In the genomic region with DNA sequence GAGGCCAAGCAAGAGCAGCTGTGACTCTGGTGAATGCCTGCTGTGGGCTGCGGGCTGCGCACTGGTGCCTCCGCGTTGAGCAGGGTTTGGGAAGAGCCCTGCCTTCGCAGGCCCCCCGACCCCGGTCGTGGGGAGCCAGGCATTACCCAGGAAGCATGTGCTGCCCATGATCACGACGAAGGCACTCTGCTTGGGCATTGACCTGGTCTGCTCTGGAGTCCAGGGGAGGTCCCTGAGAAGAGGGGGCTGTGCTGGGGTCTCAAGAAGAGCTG, we compare ENCODE assay signal across 16 cellular contexts. TPM values are rescaled to one million over a fixed set of nuclear protein-coding genes. Genes with fewer than 3 reads are reported as not detected.
DNase-seq lines count a peak whose midpoint lies in the region; ATAC-seq and TF ChIP-seq lines count a peak whose summit lies in the region.
"Had no signal": no experiment of that assay in that cellular context is flagged by ENCODE, and none has a peak within 500 bp of the region (broad histone marks: within the 10 kb centered on the region; RNA-seq: fewer than 3 reads in every experiment).

No MANE protein-coding gene starts in this region.

- ATAC-seq in activated CD4-positive, alpha-beta T cell treated with anti-CD3 and anti-CD28 coated beads for 36 hours: no peak
- ATAC-seq in CD4-positive, CD25-positive, alpha-beta regulatory T cell (ENCODE audit: low read depth in 2 of 2): no peak
- ATAC-seq in naive thymus-derived CD8-positive, alpha-beta T cell: no peak
- ATAC-seq: lower lobe of right lung had no signal

- no peaks in the 10 kb centered on the region for H3K27me3 ChIP-seq in CD4-positive, CD25-positive, alpha-beta regulatory T cell (ENCODE audit: control insufficient read depth, insufficient read depth, low read length)
- H3K27me3 ChIP-seq in ascending aorta: no peaks in the 10 kb centered on the region

- CTCF ChIA-PET in activated CD4-positive, alpha-beta T cell treated with anti-CD3 and anti-CD28 coated beads for 36 hours (lab: Charles Lee): interaction anchor here (1.5 to 1.9 kb wide), 2 partner anchors 9 to 12 kb away, joined by 3 to 8 read pairs; no protein-coding TSS in a partner anchor

- no peaks in the 10 kb centered on the region for H3K9me3 Mint-ChIP-seq in activated CD4-positive, alpha-beta T cell treated with anti-CD3 and anti-CD28 coated beads for 36 hours (ENCODE audit: low read depth)
- H3K9me3 Mint-ChIP-seq in CD4-positive, CD25-positive, alpha-beta regulatory T cell: no peaks in the 10 kb centered on the region
- H3K9me3 Mint-ChIP-seq in activated T-helper 2 cell treated with anti-CD3 and anti-CD28 coated beads, Interferon-gamma antibody, Interleukin-2, Interleukin-4, amounts not matched to agents 10 μg/mL and 5 μg/mL and 100 μg/mL, durations not matched to agents 14 hours and 24 hours and 36 hours: no peaks in the 10 kb centered on the region
- no peaks in the 10 kb centered on the region for H3K9me3 Mint-ChIP-seq in naive thymus-derived CD8-positive, alpha-beta T cell
- H3K9me3 Mint-ChIP-seq: CD14-positive monocyte, nephron progenitor cell had no signal

- POLR2A ChIA-PET in activated CD4-positive, alpha-beta T cell treated with anti-CD3 and anti-CD28 coated beads for 36 hours (lab: Charles Lee): interaction anchor here (0.6 kb wide), 1 partner anchor 9 kb away, joined by 3 read pairs; no protein-coding TSS in a partner anchor
- POLR2A ChIA-PET in naive thymus-derived CD8-positive, alpha-beta T cell (lab: Charles Lee): no interaction called here

- TF ChIP-seq CTCF in ascending aorta (IDR thresholded peaks at IDR 0.05): no peak

- peaks cover 5% of the 10 kb centered on the region for H3K36me3 ChIP-seq in CD4-positive, CD25-positive, alpha-beta regulatory T cell (ENCODE audit: control insufficient read depth, insufficient read depth, low read length)
- H3K36me3 ChIP-seq in ascending aorta: no peaks in the 10 kb centered on the region
- H3K36me3 ChIP-seq: lower lobe of right lung, thoracic aorta had no signal

- H3K4me1 ChIP-seq in CD4-positive, CD25-positive, alpha-beta regulatory T cell (ENCODE audit: control insufficient read depth, insufficient read depth, low read length, poor library complexity, severe bottlenecking): peaks cover 94% of the 10 kb centered on the region
- H3K4me1 ChIP-seq in ascending aorta: peaks cover 12 to 58% of the 10 kb centered on the region in 2 donors

- H3K4me3 ChIP-seq in CD4-positive, CD25-positive, alpha-beta regulatory T cell (ENCODE audit: low read depth, low read length): no peak overlapping the region
- no peak overlapping the region for H3K4me3 ChIP-seq in ascending aorta
- H3K4me3 ChIP-seq: lower lobe of right lung, thoracic aorta had no signal

- H3K4me1 Mint-ChIP-seq in activated CD4-positive, alpha-beta T cell treated with anti-CD3 and anti-CD28 coated beads for 36 hours: peaks cover 92% of the 10 kb centered on the region
- peaks cover 23 to 98% (median 64%) of the 10 kb centered on the region in 4 donors for H3K4me1 Mint-ChIP-seq in CD4-positive, CD25-positive, alpha-beta regulatory T cell
- peaks cover 48% of the 10 kb centered on the region for H3K4me1 Mint-ChIP-seq in activated T-helper 2 cell treated with anti-CD3 and anti-CD28 coated beads, Interferon-gamma antibody, Interleukin-2, Interleukin-4, amounts not matched to agents 10 μg/mL and 5 μg/mL and 100 μg/mL, durations not matched to agents 14 hours and 24 hours and 36 hours (ENCODE audit: low read depth)
- peaks cover 42 to 97% (median 90%) of the 10 kb centered on the region in 4 donors for H3K4me1 Mint-ChIP-seq in naive thymus-derived CD8-positive, alpha-beta T cell

- H3K9me3 ChIP-seq in CD4-positive, CD25-positive, alpha-beta regulatory T cell (ENCODE audit: control insufficient read depth in 2 of 2, low read length in 2 of 2): no peaks in the 10 kb centered on the region
- no peaks in the 10 kb centered on the region for H3K9me3 ChIP-seq in ascending aorta
- H3K9me3 ChIP-seq: lower lobe of right lung, SK-N-SH, thoracic aorta had no signal

- intact Hi-C loops in activated CD4-positive, alpha-beta T cell treated with anti-CD3 and anti-CD28 coated beads for 36 hours (cut with DNase I, micrococcal nuclease): no loop called here
- intact Hi-C loops in activated T-helper 2 cell treated with anti-CD3 and anti-CD28 coated beads, Interferon-gamma antibody, Interleukin-2, Interleukin-4, amounts not matched to agents 10 μg/mL and 5 μg/mL and 100 μg/mL, durations not matched to agents 14 hours and 24 hours and 36 hours (cut with micrococcal nuclease): no loop called here
- intact Hi-C loops in ascending aorta (cut with DNase I): no loop called here

- H3K27me3 Mint-ChIP-seq in activated CD4-positive, alpha-beta T cell treated with anti-CD3 and anti-CD28 coated beads for 36 hours: no peaks in the 10 kb centered on the region
- H3K27me3 Mint-ChIP-seq in CD4-positive, CD25-positive, alpha-beta regulatory T cell: no peaks in the 10 kb centered on the region
- H3K27me3 Mint-ChIP-seq in activated T-helper 2 cell treated with anti-CD3 and anti-CD28 coated beads, Interferon-gamma antibody, Interleukin-2, Interleukin-4, amounts not matched to agents 10 μg/mL and 5 μg/mL and 100 μg/mL, durations not matched to agents 14 hours and 24 hours and 36 hours (ENCODE audit: low read depth): no peaks in the 10 kb centered on the region
- no peaks in the 10 kb centered on the region for H3K27me3 Mint-ChIP-seq in naive thymus-derived CD8-positive, alpha-beta T cell

- no peak for DNase-seq in activated CD4-positive, alpha-beta T cell treated with anti-CD3 and anti-CD28 coated beads for 36 hours
- DNase-seq in activated CD4-positive, alpha-beta T cell treated with anti-CD3 and anti-CD28 coated beads for 1 hour: no peak
- no peak for DNase-seq in CD4-positive, CD25-positive, alpha-beta regulatory T cell
- no peak for DNase-seq in activated T-helper 2 cell treated with anti-CD3 and anti-CD28 coated beads, Interferon-gamma antibody, Interleukin-2, Interleukin-4, amounts not matched to agents 10 μg/mL and 5 μg/mL and 100 μg/mL, durations not matched to agents 14 hours and 24 hours and 36 hours (ENCODE audit: low spot score)
- no peak for DNase-seq in naive thymus-derived CD8-positive, alpha-beta T cell
- no peak for DNase-seq in NCI-H1105 treated with DMSO at 0.1 percent for 48 hours (lab: John Stamatoyannopoulos, UW)
- no peak for DNase-seq in NCI-H446 (lab: John Stamatoyannopoulos, UW)
- no peak for DNase-seq in ascending aorta (ENCODE audit: low spot score in 2 of 2)
- DNase-seq: lower lobe of right lung; NCI-H1694; nephron progenitor cell; stimulated activated CD4-positive, alpha-beta T cell treated with anti-CD3 and anti-CD28 coated beads, Interleukin-1b, Interleukin-23, amount 100 ng/mL, for 48 hours had no signal

- H3K27ac Mint-ChIP-seq in activated CD4-positive, alpha-beta T cell treated with anti-CD3 and anti-CD28 coated beads for 36 hours: peak overlapping the region; percentile 40
- H3K27ac Mint-ChIP-seq in CD4-positive, CD25-positive, alpha-beta regulatory T cell: peak overlapping the region; percentile 99 to 100 (median 100)
- peak overlapping the region; percentile 25 for H3K27ac Mint-ChIP-seq in activated T-helper 2 cell treated with anti-CD3 and anti-CD28 coated beads, Interferon-gamma antibody, Interleukin-2, Interleukin-4, amounts not matched to agents 10 μg/mL and 5 μg/mL and 100 μg/mL, durations not matched to agents 14 hours and 24 hours and 36 hours
- H3K27ac Mint-ChIP-seq in naive thymus-derived CD8-positive, alpha-beta T cell: peak overlapping the region; percentile 79 to 100 (median 96)

- H3K4me3 Mint-ChIP-seq in activated CD4-positive, alpha-beta T cell treated with anti-CD3 and anti-CD28 coated beads for 36 hours: no peak overlapping the region
- peak overlapping the region in 3 of 4 donors; percentile 55 to 69 (median 58) for H3K4me3 Mint-ChIP-seq in CD4-positive, CD25-positive, alpha-beta regulatory T cell
- H3K4me3 Mint-ChIP-seq in activated T-helper 2 cell treated with anti-CD3 and anti-CD28 coated beads, Interferon-gamma antibody, Interleukin-2, Interleukin-4, amounts not matched to agents 10 μg/mL and 5 μg/mL and 100 μg/mL, durations not matched to agents 14 hours and 24 hours and 36 hours (ENCODE audit: low read depth): no peak overlapping the region
- H3K4me3 Mint-ChIP-seq in naive thymus-derived CD8-positive, alpha-beta T cell: peak overlapping the region in 7 of 10 donors; percentile 22 to 82 (median 67)
- H3K4me3 Mint-ChIP-seq: CD14-positive monocyte, nephron progenitor cell had no signal

- peaks cover 8% of the 10 kb centered on the region for H3K36me3 Mint-ChIP-seq in activated CD4-positive, alpha-beta T cell treated with anti-CD3 and anti-CD28 coated beads for 36 hours (ENCODE audit: low read depth)
- H3K36me3 Mint-ChIP-seq in CD4-positive, CD25-positive, alpha-beta regulatory T cell: peaks cover 9% of the 10 kb centered on the region
- peaks cover 14% of the 10 kb centered on the region for H3K36me3 Mint-ChIP-seq in activated T-helper 2 cell treated with anti-CD3 and anti-CD28 coated beads, Interferon-gamma antibody, Interleukin-2, Interleukin-4, amounts not matched to agents 10 μg/mL and 5 μg/mL and 100 μg/mL, durations not matched to agents 14 hours and 24 hours and 36 hours (ENCODE audit: low read depth)
- peaks cover 0 to 8% (median 0%) of the 10 kb centered on the region in 3 donors for H3K36me3 Mint-ChIP-seq in naive thymus-derived CD8-positive, alpha-beta T cell

- peak overlapping the region; percentile 87 for H3K27ac ChIP-seq in CD4-positive, CD25-positive, alpha-beta regulatory T cell (ENCODE audit: insufficient read depth, low read length, poor library complexity, severe bottlenecking)
- no peak overlapping the region for H3K27ac ChIP-seq in ascending aorta
- H3K27ac ChIP-seq: 22Rv1, thoracic aorta had no signal

RNA-seq across cellular contexts. Expression of a gene that starts 19.2 kb away (rescaled TPM):
- 100 to 1,000 TPM in 1 of 2 experiments, 10 to 100 TPM in 1; 85.5 to 103 TPM for total RNA-seq in activated CD4-positive, alpha-beta T cell treated with anti-CD3 and anti-CD28 coated beads for 36 hours
- 106 TPM for total RNA-seq in CD4-positive, CD25-positive, alpha-beta regulatory T cell
- 10 to 100 TPM in 2 of 4 donors, 1 to 10 TPM in 2; 8.0 to 12.1 (median 10.0) TPM for polyA plus RNA-seq in CD4-positive, CD25-positive, alpha-beta regulatory T cell
- total RNA-seq in activated T-helper 2 cell treated with anti-CD3 and anti-CD28 coated beads, Interferon-gamma antibody, Interleukin-2, Interleukin-4, amounts not matched to agents 10 μg/mL and 5 μg/mL and 100 μg/mL, durations not matched to agents 14 hours and 24 hours and 36 hours: 98.2 and 105 TPM in 2 replicates
- total RNA-seq in naive thymus-derived CD8-positive, alpha-beta T cell: 100 to 1,000 TPM; 128 to 145 TPM
- 10 to 100 TPM in 1 of 3 donors, 1 to 10 TPM in 2; 7.7 to 13.0 (median 9.1) TPM for polyA plus RNA-seq in naive thymus-derived CD8-positive, alpha-beta T cell
- 48.0 TPM for total RNA-seq in ascending aorta

RNA-seq across cellular contexts. Expression of a gene that starts 44.7 kb away (rescaled TPM):
- total RNA-seq in activated CD4-positive, alpha-beta T cell treated with anti-CD3 and anti-CD28 coated beads for 36 hours: 1 to 10 TPM; 2.2 to 2.7 TPM
- total RNA-seq in CD4-positive, CD25-positive, alpha-beta regulatory T cell: 38.8 TPM
- polyA plus RNA-seq in CD4-positive, CD25-positive, alpha-beta regulatory T cell: 1 to 10 TPM; 1.2 to 3.1 (median 2.8) TPM
- total RNA-seq in activated T-helper 2 cell treated with anti-CD3 and anti-CD28 coated beads, Interferon-gamma antibody, Interleukin-2, Interleukin-4, amounts not matched to agents 10 μg/mL and 5 μg/mL and 100 μg/mL, durations not matched to agents 14 hours and 24 hours and 36 hours: 3.3 and 4.8 TPM in 2 replicates
- total RNA-seq in naive thymus-derived CD8-positive, alpha-beta T cell: 10 to 100 TPM; 55.9 to 58.3 TPM
- 1 to 10 TPM; 1.3 to 2.8 (median 2.0) TPM for polyA plus RNA-seq in naive thymus-derived CD8-positive, alpha-beta T cell
- 8.1 TPM for total RNA-seq in ascending aorta

RNA-seq across cellular contexts. Expression of a gene that starts 54.1 kb away (rescaled TPM):
- total RNA-seq in activated CD4-positive, alpha-beta T cell treated with anti-CD3 and anti-CD28 coated beads for 36 hours: 1 to 10 TPM; 2.3 to 2.8 TPM
- 25.0 TPM for total RNA-seq in CD4-positive, CD25-positive, alpha-beta regulatory T cell
- 1 to 10 TPM; 4.9 to 9.5 (median 7.5) TPM for polyA plus RNA-seq in CD4-positive, CD25-positive, alpha-beta regulatory T cell
- 3.1 and 3.8 TPM in 2 replicates for total RNA-seq in activated T-helper 2 cell treated with anti-CD3 and anti-CD28 coated beads, Interferon-gamma antibody, Interleukin-2, Interleukin-4, amounts not matched to agents 10 μg/mL and 5 μg/mL and 100 μg/mL, durations not matched to agents 14 hours and 24 hours and 36 hours
- 10 to 100 TPM; 32.7 to 34.5 TPM for total RNA-seq in naive thymus-derived CD8-positive, alpha-beta T cell
- polyA plus RNA-seq in naive thymus-derived CD8-positive, alpha-beta T cell: 1 to 10 TPM; 6.2 to 8.4 (median 7.0) TPM
- total RNA-seq in ascending aorta: 15.2 TPM

RNA-seq across cellular contexts. Expression of a gene that starts 55.2 kb away (rescaled TPM):
- 100 to 1,000 TPM; 175 to 213 TPM for total RNA-seq in activated CD4-positive, alpha-beta T cell treated with anti-CD3 and anti-CD28 coated beads for 36 hours
- total RNA-seq in CD4-positive, CD25-positive, alpha-beta regulatory T cell: 120 TPM
- 100 to 1,000 TPM; 408 to 499 (median 465) TPM for polyA plus RNA-seq in CD4-positive, CD25-positive, alpha-beta regulatory T cell
- total RNA-seq in activated T-helper 2 cell treated with anti-CD3 and anti-CD28 coated beads, Interferon-gamma antibody, Interleukin-2, Interleukin-4, amounts not matched to agents 10 μg/mL and 5 μg/mL and 100 μg/mL, durations not matched to agents 14 hours and 24 hours and 36 hours: 230 and 246 TPM in 2 replicates
- total RNA-seq in naive thymus-derived CD8-positive, alpha-beta T cell: 100 to 1,000 TPM; 116 to 131 TPM
- polyA plus RNA-seq in naive thymus-derived CD8-positive, alpha-beta T cell: 100 to 1,000 TPM; 374 to 404 (median 395) TPM
- total RNA-seq in ascending aorta: 205 TPM

Comparison
In these comparisons a context has a peak if more than half of its experiments do, and no peak if none do; other contexts are left out.
1. H3K27ac Mint-ChIP-seq: peak in every context shown above with its lines; median percentile 100 in CD4-positive, CD25-positive, alpha-beta regulatory T cell; 96 in naive thymus-derived CD8-positive, alpha-beta T cell; 40 in activated CD4-positive, alpha-beta T cell treated with anti-CD3 and anti-CD28 coated beads for 36 hours; 25 in activated T-helper 2 cell treated with anti-CD3 and anti-CD28 coated beads, Interferon-gamma antibody, Interleukin-2, Interleukin-4, amounts not matched to agents 10 μg/mL and 5 μg/mL and 100 μg/mL, durations not matched to agents 14 hours and 24 hours and 36 hours.
2. H3K4me3 Mint-ChIP-seq: peak in CD4-positive, CD25-positive, alpha-beta regulatory T cell (3 of 4) and naive thymus-derived CD8-positive, alpha-beta T cell (7 of 10); none in activated CD4-positive, alpha-beta T cell treated with anti-CD3 and anti-CD28 coated beads for 36 hours (single experiment) and activated T-helper 2 cell treated with anti-CD3 and anti-CD28 coated beads, Interferon-gamma antibody, Interleukin-2, Interleukin-4, amounts not matched to agents 10 μg/mL and 5 μg/mL and 100 μg/mL, durations not matched to agents 14 hours and 24 hours and 36 hours (single experiment).